In the genomic region with DNA sequence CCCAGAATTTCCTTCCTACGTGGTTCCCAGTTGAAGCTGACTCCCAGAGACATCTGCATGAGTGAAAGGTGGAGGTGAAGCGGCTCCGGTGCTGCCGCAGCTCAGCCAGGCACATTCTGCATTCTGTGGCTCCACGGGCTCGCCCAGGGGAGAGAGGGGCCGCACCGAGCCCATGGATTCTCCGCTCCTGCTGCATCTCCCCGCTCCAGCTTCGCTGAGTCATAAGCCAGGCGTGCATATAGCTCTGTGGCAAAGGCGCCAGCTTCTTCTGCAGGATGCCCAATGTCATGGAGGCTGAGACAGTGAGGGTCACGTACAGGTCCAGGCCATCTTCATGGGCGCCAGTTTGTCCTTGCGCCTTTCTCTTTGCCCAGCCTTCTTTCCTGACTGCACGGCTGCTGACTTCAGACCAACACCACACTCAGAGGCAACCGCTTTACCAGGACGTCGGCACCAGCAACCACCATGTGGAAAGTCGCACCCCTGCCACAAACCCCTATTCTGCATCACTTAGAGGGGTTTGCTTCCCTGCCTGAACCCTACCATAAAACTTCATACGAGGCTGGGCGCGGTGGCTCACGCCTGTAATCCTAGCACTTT, we compare ENCODE assay signal across 31 cellular contexts.
"Had no signal": no experiment of that assay in that cellular context is flagged by ENCODE, and none has a peak within 500 bp of the region (broad histone marks: within the 10 kb centered on the region; RNA-seq: fewer than 3 reads in every experiment).

No MANE protein-coding gene starts in this region.

- H3K4me3 ChIP-seq: ascending aorta, cardiac muscle cell, coronary artery, dorsolateral prefrontal cortex, gastrocnemius medialis, suprapubic skin, tibial artery had no signal

- H3K27ac ChIP-seq: ascending aorta, cardiac muscle cell, coronary artery, dorsolateral prefrontal cortex, gastrocnemius medialis, parathyroid adenoma, suprapubic skin, tibial artery had no signal

- H3K4me1 ChIP-seq: ascending aorta, gastrocnemius medialis, parathyroid adenoma, suprapubic skin, tibial artery had no signal

- DNase-seq: activated CD4-positive, alpha-beta T cell treated with anti-CD3 and anti-CD28 coated beads for 36 hours; activated CD4-positive, CD25-positive, alpha-beta regulatory T cell; activated CD8-positive, alpha-beta T cell treated with anti-CD3 and anti-CD28 coated beads, Interleukin-2, amount 10 ng/mL, durations not matched to agents 7 days and 5 days; activated gamma-delta T cell; activated naive CD4-positive, alpha-beta T cell treated with anti-CD3 and anti-CD28 coated beads, Interleukin-2, amount 10 ng/mL, durations not matched to agents 7 days and 5 days; activated naive CD8-positive, alpha-beta T cell treated with anti-CD3 and anti-CD28 coated beads, Interleukin-2, amount 10 ng/mL, durations not matched to agents 7 days and 5 days; activated T-cell treated with anti-CD3 and anti-CD28 coated beads, Interleukin-2, amount 50 U/mL, for 24 hours; dorsolateral prefrontal cortex; effector memory CD4-positive, alpha-beta T cell; erythroblast; gastrocnemius medialis; glutamatergic neuron; left cardiac atrium; left ventricle myocardium superior; mammary epithelial cell; naive thymus-derived CD4-positive, alpha-beta T cell; nucleus accumbens; right cardiac atrium; stimulated activated CD4-positive, alpha-beta T cell treated with anti-CD3 and anti-CD28 coated beads, Interleukin-4, amount 100 ng/mL, for 24 hours; T-helper 1 cell; tibial artery had no signal

- H2AFZ ChIP-seq: parathyroid adenoma had no signal

- ATAC-seq: activated CD4-positive, alpha-beta T cell treated with anti-CD3 and anti-CD28 coated beads for 36 hours; activated CD8-positive, alpha-beta T cell treated with anti-CD3 and anti-CD28 coated beads, Interleukin-2, amount 10 ng/mL, durations not matched to agents 7 days and 5 days; gastrocnemius medialis; left cardiac atrium; left ventricle myocardium superior; naive thymus-derived CD4-positive, alpha-beta T cell; right cardiac atrium; stimulated activated memory B cell treated with anti-CD40 and anti-IgM and Interleukin-4, amounts not matched to agents 10 μg/mL and 1 μg/mL and 100 μg/mL, for 72 hours had no signal

- H3K36me3 Mint-ChIP-seq: activated naive CD4-positive, alpha-beta T cell treated with anti-CD3 and anti-CD28 coated beads, Interleukin-2, amount 10 ng/mL, durations not matched to agents 7 days and 5 days; activated naive CD8-positive, alpha-beta T cell treated with anti-CD3 and anti-CD28 coated beads, Interleukin-2, amount 10 ng/mL, durations not matched to agents 7 days and 5 days; mesothelial cell of epicardium; naive thymus-derived CD4-positive, alpha-beta T cell had no signal

- H3K4me1 Mint-ChIP-seq: activated CD4-positive, alpha-beta T cell treated with anti-CD3 and anti-CD28 coated beads for 36 hours; activated naive CD4-positive, alpha-beta T cell treated with anti-CD3 and anti-CD28 coated beads, Interleukin-2, amount 10 ng/mL, durations not matched to agents 7 days and 5 days; activated naive CD8-positive, alpha-beta T cell treated with anti-CD3 and anti-CD28 coated beads, Interleukin-2, amount 10 ng/mL, durations not matched to agents 7 days and 5 days; brain; naive thymus-derived CD4-positive, alpha-beta T cell; stimulated activated memory B cell treated with anti-CD40 and anti-IgM and Interleukin-4, amounts not matched to agents 10 μg/mL and 1 μg/mL and 100 μg/mL, for 72 hours had no signal

- H3K27ac Mint-ChIP-seq: activated CD4-positive, alpha-beta T cell treated with anti-CD3 and anti-CD28 coated beads for 36 hours; activated CD8-positive, alpha-beta T cell treated with anti-CD3 and anti-CD28 coated beads, Interleukin-2, amount 10 ng/mL, durations not matched to agents 7 days and 5 days; activated naive CD4-positive, alpha-beta T cell treated with anti-CD3 and anti-CD28 coated beads, Interleukin-2, amount 10 ng/mL, durations not matched to agents 7 days and 5 days; activated naive CD8-positive, alpha-beta T cell treated with anti-CD3 and anti-CD28 coated beads, Interleukin-2, amount 10 ng/mL, durations not matched to agents 7 days and 5 days; activated T-cell treated with anti-CD3 and anti-CD28 coated beads, Interleukin-2, amount 50 U/mL, for 24 hours; brain; mesothelial cell of epicardium; stimulated activated memory B cell treated with anti-CD40 and anti-IgM and Interleukin-4, amounts not matched to agents 10 μg/mL and 1 μg/mL and 100 μg/mL, for 72 hours; T-helper 2 cell treated with Interferon-gamma antibody and Interleukin-4, amounts not matched to agents 5 μg/mL and 100 μg/mL, for 36 hours had no signal

- H3K27me3 Mint-ChIP-seq: activated CD4-positive, alpha-beta T cell treated with anti-CD3 and anti-CD28 coated beads for 36 hours; activated naive CD4-positive, alpha-beta T cell treated with anti-CD3 and anti-CD28 coated beads, Interleukin-2, amount 10 ng/mL, durations not matched to agents 7 days and 5 days; activated T-cell treated with anti-CD3 and anti-CD28 coated beads, Interleukin-2, amount 50 U/mL, for 24 hours; stimulated activated memory B cell treated with anti-CD40 and anti-IgM and Interleukin-4, amounts not matched to agents 10 μg/mL and 1 μg/mL and 100 μg/mL, for 72 hours had no signal

- H3K79me2 ChIP-seq: parathyroid adenoma had no signal

- H3K9me3 Mint-ChIP-seq: activated naive CD4-positive, alpha-beta T cell treated with anti-CD3 and anti-CD28 coated beads, Interleukin-2, amount 10 ng/mL, durations not matched to agents 7 days and 5 days had no signal

- H3K9ac ChIP-seq: parathyroid adenoma had no signal

- FAIRE-seq: keratinocyte had no signal

- H3K9me3 ChIP-seq: ascending aorta, gastrocnemius medialis, suprapubic skin had no signal

- H3K27me3 ChIP-seq: ascending aorta, cardiac muscle cell, dorsolateral prefrontal cortex, gastrocnemius medialis, suprapubic skin, tibial artery had no signal

- H3K4me3 Mint-ChIP-seq: activated CD4-positive, alpha-beta T cell treated with anti-CD3 and anti-CD28 coated beads for 36 hours; activated CD8-positive, alpha-beta T cell treated with anti-CD3 and anti-CD28 coated beads, Interleukin-2, amount 10 ng/mL, durations not matched to agents 7 days and 5 days; activated naive CD4-positive, alpha-beta T cell treated with anti-CD3 and anti-CD28 coated beads, Interleukin-2, amount 10 ng/mL, durations not matched to agents 7 days and 5 days; activated naive CD8-positive, alpha-beta T cell treated with anti-CD3 and anti-CD28 coated beads, Interleukin-2, amount 10 ng/mL, durations not matched to agents 7 days and 5 days; activated T-cell treated with anti-CD3 and anti-CD28 coated beads, Interleukin-2, amount 50 U/mL, for 24 hours; brain; mesothelial cell of epicardium; naive thymus-derived CD4-positive, alpha-beta T cell; stimulated activated memory B cell treated with anti-CD40 and anti-IgM and Interleukin-4, amounts not matched to agents 10 μg/mL and 1 μg/mL and 100 μg/mL, for 72 hours; T-helper 2 cell treated with Interferon-gamma antibody and Interleukin-4, amounts not matched to agents 5 μg/mL and 100 μg/mL, for 36 hours had no signal

- H3K36me3 ChIP-seq: ascending aorta, cardiac muscle cell, gastrocnemius medialis, suprapubic skin, tibial artery had no signal
